Comparison of ENCODE assay signal across 27 cellular contexts in the genomic region with DNA sequence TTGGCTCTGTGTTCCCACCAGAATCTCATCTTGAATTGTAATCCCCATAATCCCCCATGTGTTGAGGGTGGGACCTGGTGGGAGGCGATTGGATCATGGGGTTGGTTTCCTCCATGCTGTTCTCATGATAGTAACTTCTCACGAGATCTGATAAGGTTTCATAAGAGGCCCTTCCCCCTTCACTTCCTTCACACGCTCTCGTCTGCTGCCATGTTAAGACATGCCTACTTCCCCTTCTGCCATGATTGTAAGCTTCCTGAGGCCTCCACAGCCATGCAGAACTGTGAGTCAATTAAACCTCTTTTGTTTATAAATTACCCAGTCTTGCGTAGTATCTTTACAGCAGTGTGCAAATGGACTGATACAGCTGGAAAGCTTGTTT.
A peak's percentile ranks its signal among the peaks of the same experiment; 100 is the strongest.
DNase-seq lines count a peak whose midpoint lies in the region; ATAC-seq and TF ChIP-seq lines count a peak whose summit lies in the region.
"Had no signal": no experiment of that assay in that cellular context is flagged by ENCODE, and none has a peak within 500 bp of the region (broad histone marks: within the 10 kb centered on the region; RNA-seq: fewer than 3 reads in every experiment).

No MANE protein-coding gene starts in this region.

- DNase-seq in SKM-1 treated with dmso at 0.1 percent for 144 hours (lab: John Stamatoyannopoulos, UW; ENCODE audit: unreplicated experiment) (peak; percentile 8), SKM-1 (lab: John Stamatoyannopoulos, UW; ENCODE audit: unreplicated experiment) (no peak), MV-4-11 (lab: John Stamatoyannopoulos, UW) (peak; percentile 66), WTC11 (ENCODE audit: low spot score) (no peak)
- no peak for DNase-seq in stimulated activated CD4-positive, alpha-beta T cell treated with anti-CD3 and anti-CD28 coated beads, Interleukin-12 subunit alpha, Interleukin-12 subunit beta, amount 100 ng/mL, for 4 hours
- DNase-seq: activated CD4-positive, alpha-beta T cell treated with anti-CD3 and anti-CD28 coated beads for 36 hours; activated gamma-delta T cell treated with Interleukin-2 at 50 U/mL for 16 hours; activated T-cell treated with anti-CD3 and anti-CD28 coated beads, Interleukin-2, amount 50 U/mL, for 1 hour; DMS53; foreskin fibroblast; GDM1; HCEC 1CT; heart left ventricle; kidney; natural killer cell; NCI-H1436 treated with DMSO at 0.1 percent for 48 hours; NCI-H345; NCI-H774; ovary; PC-3; stomach; thyroid gland had no signal

- ATAC-seq in WTC11 (no peak), GM21423 (IDR thresholded peaks at IDR 0.05; ENCODE audit: unreplicated experiment) (no peak), HG03442 (IDR thresholded peaks at IDR 0.05; ENCODE audit: unreplicated experiment) (no peak), HG02870 (IDR thresholded peaks at IDR 0.05; ENCODE audit: unreplicated experiment) (no peak)
- ATAC-seq: activated CD4-positive, alpha-beta T cell treated with anti-CD3 and anti-CD28 coated beads for 36 hours; esophagus mucosa; natural killer cell; PC-3; Right ventricle myocardium inferior had no signal

- no peak overlapping the region for H3K4me3 Mint-ChIP-seq in WTC11
- H3K4me3 Mint-ChIP-seq: activated CD4-positive, alpha-beta T cell treated with anti-CD3 and anti-CD28 coated beads for 36 hours; natural killer cell had no signal

- no peaks in the 10 kb centered on the region for H3K27me3 Mint-ChIP-seq in WTC11 (ENCODE audit: low read depth)
- H3K27me3 Mint-ChIP-seq: activated CD4-positive, alpha-beta T cell treated with anti-CD3 and anti-CD28 coated beads for 36 hours had no signal

- peak overlapping the region; percentile 56; the same call in 1 of the 2 replicates for H3K27ac Mint-ChIP-seq in WTC11
- H3K27ac Mint-ChIP-seq: activated CD4-positive, alpha-beta T cell treated with anti-CD3 and anti-CD28 coated beads for 36 hours had no signal

- peaks cover 38% of the 10 kb centered on the region for H3K36me3 Mint-ChIP-seq in WTC11

- no peaks in the 10 kb centered on the region; the same call in 1 of the 2 replicates for H3K9me3 Mint-ChIP-seq in WTC11
- H3K9me3 Mint-ChIP-seq: natural killer cell had no signal

- no peaks in the 10 kb centered on the region for H3K4me1 Mint-ChIP-seq in WTC11
- H3K4me1 Mint-ChIP-seq: activated CD4-positive, alpha-beta T cell treated with anti-CD3 and anti-CD28 coated beads for 36 hours had no signal

- CTCF ChIA-PET in WTC11 (lab: Charles Lee), result interaction anchor here (0.7 to 1.0 kb wide), 3 partner anchors 52 to 178 kb away, joined by 3 read pairs; no protein-coding TSS in a partner anchor

- TF ChIP-seq CTCF in WTC11 (IDR thresholded peaks at IDR 0.05), result no peak

- POLR2A ChIA-PET in WTC11 (lab: Charles Lee), result no interaction called here

TF ChIP-seq in WTC11, 78 proteins besides CTCF, POLR2A, EP300 and RAD21 (continues in another document):
- TF ChIP-seq, protein P1, sequence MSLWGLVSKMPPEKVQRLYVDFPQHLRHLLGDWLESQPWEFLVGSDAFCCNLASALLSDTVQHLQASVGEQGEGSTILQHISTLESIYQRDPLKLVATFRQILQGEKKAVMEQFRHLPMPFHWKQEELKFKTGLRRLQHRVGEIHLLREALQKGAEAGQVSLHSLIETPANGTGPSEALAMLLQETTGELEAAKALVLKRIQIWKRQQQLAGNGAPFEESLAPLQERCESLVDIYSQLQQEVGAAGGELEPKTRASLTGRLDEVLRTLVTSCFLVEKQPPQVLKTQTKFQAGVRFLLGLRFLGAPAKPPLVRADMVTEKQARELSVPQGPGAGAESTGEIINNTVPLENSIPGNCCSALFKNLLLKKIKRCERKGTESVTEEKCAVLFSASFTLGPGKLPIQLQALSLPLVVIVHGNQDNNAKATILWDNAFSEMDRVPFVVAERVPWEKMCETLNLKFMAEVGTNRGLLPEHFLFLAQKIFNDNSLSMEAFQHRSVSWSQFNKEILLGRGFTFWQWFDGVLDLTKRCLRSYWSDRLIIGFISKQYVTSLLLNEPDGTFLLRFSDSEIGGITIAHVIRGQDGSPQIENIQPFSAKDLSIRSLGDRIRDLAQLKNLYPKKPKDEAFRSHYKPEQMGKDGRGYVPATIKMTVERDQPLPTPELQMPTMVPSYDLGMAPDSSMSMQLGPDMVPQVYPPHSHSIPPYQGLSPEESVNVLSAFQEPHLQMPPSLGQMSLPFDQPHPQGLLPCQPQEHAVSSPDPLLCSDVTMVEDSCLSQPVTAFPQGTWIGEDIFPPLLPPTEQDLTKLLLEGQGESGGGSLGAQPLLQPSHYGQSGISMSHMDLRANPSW (CRISPR knock-in tag; conservative IDR thresholded peaks at IDR 0.05; ENCODE audit: low read depth), result no peak
- TF ChIP-seq OVOL2 (CRISPR knock-in tag; IDR thresholded peaks at IDR 0.05; ENCODE audit: borderline replicate concordance), result no peak
- TF ChIP-seq, protein P2, sequence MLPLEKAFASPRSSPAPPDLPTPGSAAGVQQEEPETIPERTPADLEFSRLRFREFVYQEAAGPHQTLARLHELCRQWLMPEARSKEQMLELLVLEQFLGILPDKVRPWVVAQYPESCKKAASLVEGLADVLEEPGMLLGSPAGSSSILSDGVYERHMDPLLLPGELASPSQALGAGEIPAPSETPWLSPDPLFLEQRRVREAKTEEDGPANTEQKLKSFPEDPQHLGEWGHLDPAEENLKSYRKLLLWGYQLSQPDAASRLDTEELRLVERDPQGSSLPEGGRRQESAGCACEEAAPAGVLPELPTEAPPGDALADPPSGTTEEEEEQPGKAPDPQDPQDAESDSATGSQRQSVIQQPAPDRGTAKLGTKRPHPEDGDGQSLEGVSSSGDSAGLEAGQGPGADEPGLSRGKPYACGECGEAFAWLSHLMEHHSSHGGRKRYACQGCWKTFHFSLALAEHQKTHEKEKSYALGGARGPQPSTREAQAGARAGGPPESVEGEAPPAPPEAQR (CRISPR knock-in tag; IDR thresholded peaks at IDR 0.05), result no peak
- TF ChIP-seq, protein P3, sequence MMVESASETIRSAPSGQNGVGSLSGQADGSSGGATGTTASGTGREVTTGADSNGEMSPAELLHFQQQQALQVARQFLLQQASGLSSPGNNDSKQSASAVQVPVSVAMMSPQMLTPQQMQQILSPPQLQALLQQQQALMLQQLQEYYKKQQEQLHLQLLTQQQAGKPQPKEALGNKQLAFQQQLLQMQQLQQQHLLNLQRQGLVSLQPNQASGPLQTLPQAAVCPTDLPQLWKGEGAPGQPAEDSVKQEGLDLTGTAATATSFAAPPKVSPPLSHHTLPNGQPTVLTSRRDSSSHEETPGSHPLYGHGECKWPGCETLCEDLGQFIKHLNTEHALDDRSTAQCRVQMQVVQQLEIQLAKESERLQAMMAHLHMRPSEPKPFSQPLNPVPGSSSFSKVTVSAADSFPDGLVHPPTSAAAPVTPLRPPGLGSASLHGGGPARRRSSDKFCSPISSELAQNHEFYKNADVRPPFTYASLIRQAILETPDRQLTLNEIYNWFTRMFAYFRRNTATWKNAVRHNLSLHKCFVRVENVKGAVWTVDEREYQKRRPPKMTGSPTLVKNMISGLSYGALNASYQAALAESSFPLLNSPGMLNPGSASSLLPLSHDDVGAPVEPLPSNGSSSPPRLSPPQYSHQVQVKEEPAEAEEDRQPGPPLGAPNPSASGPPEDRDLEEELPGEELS (CRISPR knock-in tag; IDR thresholded peaks at IDR 0.05), result no peak
- TF ChIP-seq FOXJ3 (CRISPR knock-in tag; IDR thresholded peaks at IDR 0.05; ENCODE audit: borderline replicate concordance), result no peak
- TF ChIP-seq ELF4 (CRISPR knock-in tag; IDR thresholded peaks at IDR 0.05; ENCODE audit: low read depth), result no peak
- TF ChIP-seq, protein P4, sequence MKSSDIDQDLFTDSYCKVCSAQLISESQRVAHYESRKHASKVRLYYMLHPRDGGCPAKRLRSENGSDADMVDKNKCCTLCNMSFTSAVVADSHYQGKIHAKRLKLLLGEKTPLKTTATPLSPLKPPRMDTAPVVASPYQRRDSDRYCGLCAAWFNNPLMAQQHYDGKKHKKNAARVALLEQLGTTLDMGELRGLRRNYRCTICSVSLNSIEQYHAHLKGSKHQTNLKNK (CRISPR knock-in tag; IDR thresholded peaks at IDR 0.05), result no peak
- TF ChIP-seq, protein P5, sequence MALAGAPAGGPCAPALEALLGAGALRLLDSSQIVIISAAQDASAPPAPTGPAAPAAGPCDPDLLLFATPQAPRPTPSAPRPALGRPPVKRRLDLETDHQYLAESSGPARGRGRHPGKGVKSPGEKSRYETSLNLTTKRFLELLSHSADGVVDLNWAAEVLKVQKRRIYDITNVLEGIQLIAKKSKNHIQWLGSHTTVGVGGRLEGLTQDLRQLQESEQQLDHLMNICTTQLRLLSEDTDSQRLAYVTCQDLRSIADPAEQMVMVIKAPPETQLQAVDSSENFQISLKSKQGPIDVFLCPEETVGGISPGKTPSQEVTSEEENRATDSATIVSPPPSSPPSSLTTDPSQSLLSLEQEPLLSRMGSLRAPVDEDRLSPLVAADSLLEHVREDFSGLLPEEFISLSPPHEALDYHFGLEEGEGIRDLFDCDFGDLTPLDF (CRISPR knock-in tag; IDR thresholded peaks at IDR 0.05), result no peak
- TF ChIP-seq, protein P6, sequence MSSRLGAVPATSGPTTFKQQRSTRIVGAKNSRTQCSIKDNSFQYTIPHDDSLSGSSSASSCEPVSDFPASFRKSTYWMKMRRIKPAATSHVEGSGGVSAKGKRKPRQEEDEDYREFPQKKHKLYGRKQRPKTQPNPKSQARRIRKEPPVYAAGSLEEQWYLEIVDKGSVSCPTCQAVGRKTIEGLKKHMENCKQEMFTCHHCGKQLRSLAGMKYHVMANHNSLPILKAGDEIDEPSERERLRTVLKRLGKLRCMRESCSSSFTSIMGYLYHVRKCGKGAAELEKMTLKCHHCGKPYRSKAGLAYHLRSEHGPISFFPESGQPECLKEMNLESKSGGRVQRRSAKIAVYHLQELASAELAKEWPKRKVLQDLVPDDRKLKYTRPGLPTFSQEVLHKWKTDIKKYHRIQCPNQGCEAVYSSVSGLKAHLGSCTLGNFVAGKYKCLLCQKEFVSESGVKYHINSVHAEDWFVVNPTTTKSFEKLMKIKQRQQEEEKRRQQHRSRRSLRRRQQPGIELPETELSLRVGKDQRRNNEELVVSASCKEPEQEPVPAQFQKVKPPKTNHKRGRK (CRISPR knock-in tag; IDR thresholded peaks at IDR 0.05; ENCODE audit: borderline replicate concordance), result no peak
- TF ChIP-seq GABPB1 (CRISPR knock-in tag; IDR thresholded peaks at IDR 0.05), result no peak
- no peak for TF ChIP-seq FOXK1 (CRISPR knock-in tag; IDR thresholded peaks at IDR 0.05)
- TF ChIP-seq JUN (CRISPR knock-in tag; IDR thresholded peaks at IDR 0.05), result no peak
- TF ChIP-seq, protein P7, sequence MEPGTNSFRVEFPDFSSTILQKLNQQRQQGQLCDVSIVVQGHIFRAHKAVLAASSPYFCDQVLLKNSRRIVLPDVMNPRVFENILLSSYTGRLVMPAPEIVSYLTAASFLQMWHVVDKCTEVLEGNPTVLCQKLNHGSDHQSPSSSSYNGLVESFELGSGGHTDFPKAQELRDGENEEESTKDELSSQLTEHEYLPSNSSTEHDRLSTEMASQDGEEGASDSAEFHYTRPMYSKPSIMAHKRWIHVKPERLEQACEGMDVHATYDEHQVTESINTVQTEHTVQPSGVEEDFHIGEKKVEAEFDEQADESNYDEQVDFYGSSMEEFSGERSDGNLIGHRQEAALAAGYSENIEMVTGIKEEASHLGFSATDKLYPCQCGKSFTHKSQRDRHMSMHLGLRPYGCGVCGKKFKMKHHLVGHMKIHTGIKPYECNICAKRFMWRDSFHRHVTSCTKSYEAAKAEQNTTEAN (CRISPR knock-in tag; IDR thresholded peaks at IDR 0.05), result no peak
- TF ChIP-seq NR1H2 (CRISPR knock-in tag; IDR thresholded peaks at IDR 0.05), result no peak

Comparison
In these comparisons a context has a peak if more than half of its experiments do, and no peak if none do; other contexts are left out.
1. DNase-seq: peak in SKM-1 treated with dmso at 0.1 percent for 144 hours (single experiment) and MV-4-11 (single experiment); none in SKM-1 (single experiment), WTC11 (single experiment) and stimulated activated CD4-positive, alpha-beta T cell treated with anti-CD3 and anti-CD28 coated beads, Interleukin-12 subunit alpha, Interleukin-12 subunit beta, amount 100 ng/mL, for 4 hours (single experiment).